ENCODE assay signal across 1 cellular context in the genomic region with DNA sequence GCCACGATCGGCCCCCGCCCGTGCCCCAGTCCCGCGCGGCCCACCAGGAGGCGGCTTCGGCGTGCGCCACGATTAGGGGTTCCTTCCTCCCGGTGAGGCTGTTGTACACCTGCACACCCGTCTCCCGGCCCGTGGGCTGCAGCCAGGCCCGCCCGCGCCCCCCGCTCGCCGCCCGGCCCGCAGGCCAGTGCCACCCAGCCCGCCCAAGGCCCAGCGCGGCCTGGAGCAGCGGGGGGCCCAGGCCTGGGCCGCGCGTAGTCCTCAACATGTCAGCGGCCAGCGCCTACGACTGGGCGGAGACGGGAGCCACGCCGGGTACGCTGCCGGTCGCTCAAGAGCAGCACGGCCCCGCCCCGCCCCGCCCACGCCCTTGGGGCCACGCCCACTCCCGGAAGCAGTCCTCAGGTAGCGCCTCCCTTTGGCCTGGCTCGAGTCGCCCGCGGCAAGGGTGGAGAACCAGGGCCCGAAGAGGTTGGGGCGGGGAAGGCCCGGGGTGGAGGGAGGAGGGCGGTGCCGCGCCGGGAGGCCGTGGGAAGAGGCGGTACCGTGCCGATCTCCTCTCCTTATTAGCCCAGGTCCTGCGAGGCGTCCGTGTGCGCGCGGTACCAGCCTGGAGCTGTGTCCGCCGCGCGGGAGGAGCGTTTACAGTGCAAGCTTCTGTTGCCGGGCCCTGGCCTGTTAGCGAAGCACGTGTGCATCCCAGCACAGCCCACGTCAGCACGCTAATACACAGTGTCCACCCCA.
TF ChIP-seq lines count a peak whose summit lies in the region.

A gene with protein sequence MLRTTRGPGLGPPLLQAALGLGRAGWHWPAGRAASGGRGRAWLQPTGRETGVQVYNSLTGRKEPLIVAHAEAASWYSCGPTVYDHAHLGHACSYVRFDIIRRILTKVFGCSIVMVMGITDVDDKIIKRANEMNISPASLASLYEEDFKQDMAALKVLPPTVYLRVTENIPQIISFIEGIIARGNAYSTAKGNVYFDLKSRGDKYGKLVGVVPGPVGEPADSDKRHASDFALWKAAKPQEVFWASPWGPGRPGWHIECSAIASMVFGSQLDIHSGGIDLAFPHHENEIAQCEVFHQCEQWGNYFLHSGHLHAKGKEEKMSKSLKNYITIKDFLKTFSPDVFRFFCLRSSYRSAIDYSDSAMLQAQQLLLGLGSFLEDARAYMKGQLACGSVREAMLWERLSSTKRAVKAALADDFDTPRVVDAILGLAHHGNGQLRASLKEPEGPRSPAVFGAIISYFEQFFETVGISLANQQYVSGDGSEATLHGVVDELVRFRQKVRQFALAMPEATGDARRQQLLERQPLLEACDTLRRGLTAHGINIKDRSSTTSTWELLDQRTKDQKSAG (minus strand): TSS at position 291 of the 744 bp plus-strand sequence. CDS start 23 bp downstream, at position 268.

TF ChIP-seq in K562, 482 proteins besides CTCF, POLR2A, EP300 and RAD21 (continued from another document and continues in another):
- TF ChIP-seq RBM34 (IDR thresholded peaks at IDR 0.05; ENCODE audit: borderline replicate concordance, insufficient read depth, low read length) (no peak), GABPB1 (CRISPR knock-in tag; IDR thresholded peaks at IDR 0.05) (peak; percentile 53; the same call in 1 of the 2 replicates), NRF1 (conservative IDR thresholded peaks at IDR 0.05 in 1 of 2, IDR thresholded peaks at IDR 0.05 in 1 of 2) (peak; percentile 73 to 76), MAFK (IDR thresholded peaks at IDR 0.05; ENCODE audit: low read length) (no peak), PPARD (CRISPR knock-in tag; IDR thresholded peaks at IDR 0.05) (no peak), RB1 (IDR thresholded peaks at IDR 0.05; ENCODE audit: low read depth) (peak; percentile 32; the same call in 1 of the 2 replicates), ZNF311 (CRISPR knock-in tag; IDR thresholded peaks at IDR 0.05) (no peak), BRD4 (IDR thresholded peaks at IDR 0.05) (no peak), MEIS2 (IDR thresholded peaks at IDR 0.05; ENCODE audit: partially characterized antibody) (peak; percentile 20), NR2C2 (CRISPR knock-in tag; IDR thresholded peaks at IDR 0.05) (no peak), NR2C2 (tag; IDR thresholded peaks at IDR 0.05) (peak; percentile 57; the same call in 1 of the 2 replicates), FIP1L1 (IDR thresholded peaks at IDR 0.05; ENCODE audit: low read depth, low read length, poor library complexity, severe bottlenecking) (peak; percentile 42), CBX8 (IDR thresholded peaks at IDR 0.05; ENCODE audit: borderline replicate concordance, extremely low read depth, low read depth, low read length, poor library complexity, severe bottlenecking) (no peak), ILF3 (IDR thresholded peaks at IDR 0.05; ENCODE audit: borderline replicate concordance) (no peak), SPI1 (IDR thresholded peaks at IDR 0.05; ENCODE audit: borderline replicate concordance, low read depth, low read length) (no peak), TFAM (CRISPR knock-in tag; conservative IDR thresholded peaks at IDR 0.05) (no peak), SAP30 (IDR thresholded peaks at IDR 0.05; ENCODE audit: borderline replicate concordance, insufficient read depth, low read depth, low read length, poor library complexity, severe bottlenecking) (peak; percentile 34), SAFB (IDR thresholded peaks at IDR 0.05; ENCODE audit: borderline replicate concordance, low read depth, low read length) (peak; percentile 77), SIN3A (IDR thresholded peaks at IDR 0.05; ENCODE audit: borderline replicate concordance in 2 of 2, control insufficient read depth in 1 of 2, low read depth in 2 of 2, low read length in 2 of 2) (peak in 1 of 2 experiments; percentile 60; a peak in 1 of 4 replicates), NFXL1 (CRISPR knock-in tag; IDR thresholded peaks at IDR 0.05) (no peak), EP400 (IDR thresholded peaks at IDR 0.05) (peak; percentile 61), WHSC1 (IDR thresholded peaks at IDR 0.05; ENCODE audit: low read length) (no peak), MYBL2 (IDR thresholded peaks at IDR 0.05; ENCODE audit: low read depth) (no peak), MYBL2 (CRISPR knock-in tag; IDR thresholded peaks at IDR 0.05; ENCODE audit: borderline replicate concordance) (no peak), PRMT5 (CRISPR knock-in tag; IDR thresholded peaks at IDR 0.05) (no peak), NCOA6 (IDR thresholded peaks at IDR 0.05) (no peak), ZNF717 (CRISPR knock-in tag; IDR thresholded peaks at IDR 0.05) (no peak), GATAD2B (IDR thresholded peaks at IDR 0.05; ENCODE audit: borderline replicate concordance) (peak; percentile 27; the same call in 1 of the 2 replicates), RHOXF2B (CRISPR knock-in tag; conservative IDR thresholded peaks at IDR 0.05) (no peak), KHSRP (IDR thresholded peaks at IDR 0.05) (no peak), POLR2H (tag; IDR thresholded peaks at IDR 0.05; ENCODE audit: low read depth) (0 out of 2 replicates have a peak, but pooled peaks have one; percentile 28), ZNF77 (CRISPR knock-in tag; IDR thresholded peaks at IDR 0.05) (no peak), SIN3B (IDR thresholded peaks at IDR 0.05; ENCODE audit: low read depth) (0 out of 2 replicates have a peak, but pooled peaks have one; percentile 35), L3MBTL2 (IDR thresholded peaks at IDR 0.05) (peak; percentile 17; the same call in 1 of the 2 replicates), SP1 (CRISPR knock-in tag; IDR thresholded peaks at IDR 0.05) (peak; percentile 88), ZFP36 (IDR thresholded peaks at IDR 0.05; ENCODE audit: low read depth, low read length, partially characterized antibody) (no peak), CXXC5 (CRISPR knock-in tag; IDR thresholded peaks at IDR 0.05) (peak; percentile 74), MTA1 (IDR thresholded peaks at IDR 0.05; ENCODE audit: borderline replicate concordance) (no peak), SRSF7 (optimal IDR thresholded peaks at IDR 0.05; ENCODE audit: low read depth, low read length) (no peak), ZNF76 (CRISPR knock-in tag; IDR thresholded peaks at IDR 0.05; ENCODE audit: borderline replicate concordance) (no peak)
- TF ChIP-seq, protein P1, sequence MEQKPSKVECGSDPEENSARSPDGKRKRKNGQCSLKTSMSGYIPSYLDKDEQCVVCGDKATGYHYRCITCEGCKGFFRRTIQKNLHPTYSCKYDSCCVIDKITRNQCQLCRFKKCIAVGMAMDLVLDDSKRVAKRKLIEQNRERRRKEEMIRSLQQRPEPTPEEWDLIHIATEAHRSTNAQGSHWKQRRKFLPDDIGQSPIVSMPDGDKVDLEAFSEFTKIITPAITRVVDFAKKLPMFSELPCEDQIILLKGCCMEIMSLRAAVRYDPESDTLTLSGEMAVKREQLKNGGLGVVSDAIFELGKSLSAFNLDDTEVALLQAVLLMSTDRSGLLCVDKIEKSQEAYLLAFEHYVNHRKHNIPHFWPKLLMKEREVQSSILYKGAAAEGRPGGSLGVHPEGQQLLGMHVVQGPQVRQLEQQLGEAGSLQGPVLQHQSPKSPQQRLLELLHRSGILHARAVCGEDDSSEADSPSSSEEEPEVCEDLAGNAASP (IDR thresholded peaks at IDR 0.05) = no peak
- TF ChIP-seq, protein P2, sequence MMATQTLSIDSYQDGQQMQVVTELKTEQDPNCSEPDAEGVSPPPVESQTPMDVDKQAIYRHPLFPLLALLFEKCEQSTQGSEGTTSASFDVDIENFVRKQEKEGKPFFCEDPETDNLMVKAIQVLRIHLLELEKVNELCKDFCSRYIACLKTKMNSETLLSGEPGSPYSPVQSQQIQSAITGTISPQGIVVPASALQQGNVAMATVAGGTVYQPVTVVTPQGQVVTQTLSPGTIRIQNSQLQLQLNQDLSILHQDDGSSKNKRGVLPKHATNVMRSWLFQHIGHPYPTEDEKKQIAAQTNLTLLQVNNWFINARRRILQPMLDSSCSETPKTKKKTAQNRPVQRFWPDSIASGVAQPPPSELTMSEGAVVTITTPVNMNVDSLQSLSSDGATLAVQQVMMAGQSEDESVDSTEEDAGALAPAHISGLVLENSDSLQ (IDR thresholded peaks at IDR 0.05) = peak; percentile 77
- TF ChIP-seq, protein P3, sequence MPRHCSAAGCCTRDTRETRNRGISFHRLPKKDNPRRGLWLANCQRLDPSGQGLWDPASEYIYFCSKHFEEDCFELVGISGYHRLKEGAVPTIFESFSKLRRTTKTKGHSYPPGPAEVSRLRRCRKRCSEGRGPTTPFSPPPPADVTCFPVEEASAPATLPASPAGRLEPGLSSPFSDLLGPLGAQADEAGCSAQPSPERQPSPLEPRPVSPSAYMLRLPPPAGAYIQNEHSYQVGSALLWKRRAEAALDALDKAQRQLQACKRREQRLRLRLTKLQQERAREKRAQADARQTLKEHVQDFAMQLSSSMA (CRISPR knock-in tag; IDR thresholded peaks at IDR 0.05) = no peak
- TF ChIP-seq, protein P4, sequence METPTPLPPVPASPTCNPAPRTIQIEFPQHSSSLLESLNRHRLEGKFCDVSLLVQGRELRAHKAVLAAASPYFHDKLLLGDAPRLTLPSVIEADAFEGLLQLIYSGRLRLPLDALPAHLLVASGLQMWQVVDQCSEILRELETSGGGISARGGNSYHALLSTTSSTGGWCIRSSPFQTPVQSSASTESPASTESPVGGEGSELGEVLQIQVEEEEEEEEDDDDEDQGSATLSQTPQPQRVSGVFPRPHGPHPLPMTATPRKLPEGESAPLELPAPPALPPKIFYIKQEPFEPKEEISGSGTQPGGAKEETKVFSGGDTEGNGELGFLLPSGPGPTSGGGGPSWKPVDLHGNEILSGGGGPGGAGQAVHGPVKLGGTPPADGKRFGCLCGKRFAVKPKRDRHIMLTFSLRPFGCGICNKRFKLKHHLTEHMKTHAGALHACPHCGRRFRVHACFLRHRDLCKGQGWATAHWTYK (CRISPR knock-in tag; IDR thresholded peaks at IDR 0.05) = no peak
- TF ChIP-seq, protein P5, sequence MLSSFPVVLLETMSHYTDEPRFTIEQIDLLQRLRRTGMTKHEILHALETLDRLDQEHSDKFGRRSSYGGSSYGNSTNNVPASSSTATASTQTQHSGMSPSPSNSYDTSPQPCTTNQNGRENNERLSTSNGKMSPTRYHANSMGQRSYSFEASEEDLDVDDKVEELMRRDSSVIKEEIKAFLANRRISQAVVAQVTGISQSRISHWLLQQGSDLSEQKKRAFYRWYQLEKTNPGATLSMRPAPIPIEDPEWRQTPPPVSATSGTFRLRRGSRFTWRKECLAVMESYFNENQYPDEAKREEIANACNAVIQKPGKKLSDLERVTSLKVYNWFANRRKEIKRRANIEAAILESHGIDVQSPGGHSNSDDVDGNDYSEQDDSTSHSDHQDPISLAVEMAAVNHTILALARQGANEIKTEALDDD (IDR thresholded peaks at IDR 0.05) = no peak
- TF ChIP-seq, protein P6, sequence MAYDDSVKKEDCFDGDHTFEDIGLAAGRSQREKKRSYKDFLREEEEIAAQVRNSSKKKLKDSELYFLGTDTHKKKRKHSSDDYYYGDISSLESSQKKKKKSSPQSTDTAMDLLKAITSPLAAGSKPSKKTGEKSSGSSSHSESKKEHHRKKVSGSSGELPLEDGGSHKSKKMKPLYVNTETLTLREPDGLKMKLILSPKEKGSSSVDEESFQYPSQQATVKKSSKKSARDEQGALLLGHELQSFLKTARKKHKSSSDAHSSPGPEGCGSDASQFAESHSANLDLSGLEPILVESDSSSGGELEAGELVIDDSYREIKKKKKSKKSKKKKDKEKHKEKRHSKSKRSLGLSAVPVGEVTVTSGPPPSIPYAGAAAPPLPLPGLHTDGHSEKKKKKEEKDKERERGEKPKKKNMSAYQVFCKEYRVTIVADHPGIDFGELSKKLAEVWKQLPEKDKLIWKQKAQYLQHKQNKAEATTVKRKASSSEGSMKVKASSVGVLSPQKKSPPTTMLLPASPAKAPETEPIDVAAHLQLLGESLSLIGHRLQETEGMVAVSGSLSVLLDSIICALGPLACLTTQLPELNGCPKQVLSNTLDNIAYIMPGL (CRISPR knock-in tag; IDR thresholded peaks at IDR 0.05) = no peak
- TF ChIP-seq, protein P7, sequence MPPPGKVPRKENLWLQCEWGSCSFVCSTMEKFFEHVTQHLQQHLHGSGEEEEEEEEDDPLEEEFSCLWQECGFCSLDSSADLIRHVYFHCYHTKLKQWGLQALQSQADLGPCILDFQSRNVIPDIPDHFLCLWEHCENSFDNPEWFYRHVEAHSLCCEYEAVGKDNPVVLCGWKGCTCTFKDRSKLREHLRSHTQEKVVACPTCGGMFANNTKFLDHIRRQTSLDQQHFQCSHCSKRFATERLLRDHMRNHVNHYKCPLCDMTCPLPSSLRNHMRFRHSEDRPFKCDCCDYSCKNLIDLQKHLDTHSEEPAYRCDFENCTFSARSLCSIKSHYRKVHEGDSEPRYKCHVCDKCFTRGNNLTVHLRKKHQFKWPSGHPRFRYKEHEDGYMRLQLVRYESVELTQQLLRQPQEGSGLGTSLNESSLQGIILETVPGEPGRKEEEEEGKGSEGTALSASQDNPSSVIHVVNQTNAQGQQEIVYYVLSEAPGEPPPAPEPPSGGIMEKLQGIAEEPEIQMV (tag; conservative IDR thresholded peaks at IDR 0.05; ENCODE audit: low read depth) = no peak
- TF ChIP-seq, protein P8, sequence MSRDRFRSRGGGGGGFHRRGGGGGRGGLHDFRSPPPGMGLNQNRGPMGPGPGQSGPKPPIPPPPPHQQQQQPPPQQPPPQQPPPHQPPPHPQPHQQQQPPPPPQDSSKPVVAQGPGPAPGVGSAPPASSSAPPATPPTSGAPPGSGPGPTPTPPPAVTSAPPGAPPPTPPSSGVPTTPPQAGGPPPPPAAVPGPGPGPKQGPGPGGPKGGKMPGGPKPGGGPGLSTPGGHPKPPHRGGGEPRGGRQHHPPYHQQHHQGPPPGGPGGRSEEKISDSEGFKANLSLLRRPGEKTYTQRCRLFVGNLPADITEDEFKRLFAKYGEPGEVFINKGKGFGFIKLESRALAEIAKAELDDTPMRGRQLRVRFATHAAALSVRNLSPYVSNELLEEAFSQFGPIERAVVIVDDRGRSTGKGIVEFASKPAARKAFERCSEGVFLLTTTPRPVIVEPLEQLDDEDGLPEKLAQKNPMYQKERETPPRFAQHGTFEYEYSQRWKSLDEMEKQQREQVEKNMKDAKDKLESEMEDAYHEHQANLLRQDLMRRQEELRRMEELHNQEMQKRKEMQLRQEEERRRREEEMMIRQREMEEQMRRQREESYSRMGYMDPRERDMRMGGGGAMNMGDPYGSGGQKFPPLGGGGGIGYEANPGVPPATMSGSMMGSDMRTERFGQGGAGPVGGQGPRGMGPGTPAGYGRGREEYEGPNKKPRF (IDR thresholded peaks at IDR 0.05; ENCODE audit: low read depth, low read length) = no peak
- TF ChIP-seq, protein P9, sequence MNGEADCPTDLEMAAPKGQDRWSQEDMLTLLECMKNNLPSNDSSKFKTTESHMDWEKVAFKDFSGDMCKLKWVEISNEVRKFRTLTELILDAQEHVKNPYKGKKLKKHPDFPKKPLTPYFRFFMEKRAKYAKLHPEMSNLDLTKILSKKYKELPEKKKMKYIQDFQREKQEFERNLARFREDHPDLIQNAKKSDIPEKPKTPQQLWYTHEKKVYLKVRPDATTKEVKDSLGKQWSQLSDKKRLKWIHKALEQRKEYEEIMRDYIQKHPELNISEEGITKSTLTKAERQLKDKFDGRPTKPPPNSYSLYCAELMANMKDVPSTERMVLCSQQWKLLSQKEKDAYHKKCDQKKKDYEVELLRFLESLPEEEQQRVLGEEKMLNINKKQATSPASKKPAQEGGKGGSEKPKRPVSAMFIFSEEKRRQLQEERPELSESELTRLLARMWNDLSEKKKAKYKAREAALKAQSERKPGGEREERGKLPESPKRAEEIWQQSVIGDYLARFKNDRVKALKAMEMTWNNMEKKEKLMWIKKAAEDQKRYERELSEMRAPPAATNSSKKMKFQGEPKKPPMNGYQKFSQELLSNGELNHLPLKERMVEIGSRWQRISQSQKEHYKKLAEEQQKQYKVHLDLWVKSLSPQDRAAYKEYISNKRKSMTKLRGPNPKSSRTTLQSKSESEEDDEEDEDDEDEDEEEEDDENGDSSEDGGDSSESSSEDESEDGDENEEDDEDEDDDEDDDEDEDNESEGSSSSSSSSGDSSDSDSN (IDR thresholded peaks at IDR 0.05; ENCODE audit: borderline replicate concordance in 1 of 2, low read depth in 2 of 2, low read length in 2 of 2) = peak in 1 of 2 experiments; percentile 81; a peak in 2 of 4 replicates
